ENCODE assay signal across 8 cellular contexts in the genomic region with DNA sequence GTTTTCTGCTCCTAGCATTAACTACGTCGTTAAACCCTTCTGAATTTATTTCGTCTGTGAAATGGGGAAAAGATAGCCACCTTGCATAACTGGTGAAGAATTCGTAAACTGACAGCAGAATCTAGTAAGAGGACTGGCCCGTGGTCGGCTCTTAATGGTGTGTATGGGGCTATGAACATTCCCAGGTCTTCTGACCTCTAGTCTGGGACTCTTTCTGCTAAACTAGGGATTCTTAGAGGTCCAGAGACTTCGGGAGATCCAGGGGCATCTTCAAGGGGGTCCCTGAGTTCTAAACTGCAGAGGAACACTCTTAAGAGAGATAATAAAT.
DNase-seq lines count a peak whose midpoint lies in the region; ATAC-seq and TF ChIP-seq lines count a peak whose summit lies in the region.

No MANE protein-coding gene starts in this region.

- POLR2A ChIA-PET in Caco-2 (lab: Charles Lee) (interaction anchor here (0.6 to 1.1 kb wide), 4 partner anchors 25 to 899 kb away, joined by 3 to 24 read pairs (median 4); no protein-coding TSS in a partner anchor), PC-3 (lab: Charles Lee; ENCODE audit: unreplicated experiment) (no interaction called here)

- no peaks in the 10 kb centered on the region for H3K27me3 ChIP-seq in Caco-2 (replicated peaks; ENCODE audit: control insufficient read depth, insufficient read depth, low read length)
- no peaks in the 10 kb centered on the region for H3K27me3 ChIP-seq in PC-3 (ENCODE audit: low read length)
- no peaks in the 10 kb centered on the region for H3K27me3 ChIP-seq in neuron (ENCODE audit: insufficient read depth, low read length)

- H3K9me3 ChIP-seq in Caco-2 (no peaks in the 10 kb centered on the region), PC-3 (ENCODE audit: low read length) (no peaks in the 10 kb centered on the region), neuron (ENCODE audit: low read length) (no peaks in the 10 kb centered on the region)

- H3K4me1 ChIP-seq in Caco-2 = peaks cover 28% of the 10 kb centered on the region
- peaks cover 23% of the 10 kb centered on the region for H3K4me1 ChIP-seq in PC-3 (ENCODE audit: insufficient read depth, low read length)
- peaks cover 6% of the 10 kb centered on the region for H3K4me1 ChIP-seq in neuron (ENCODE audit: insufficient read depth, low read length)

- no peaks in the 10 kb centered on the region for H4K20me1 ChIP-seq in PC-3 (ENCODE audit: low read length)

- H2AFZ ChIP-seq in PC-3 (ENCODE audit: low read length) (peak overlapping the region; percentile 87), neuron (ENCODE audit: low read depth, low read length) (peak overlapping the region; percentile 82)

- H3K9me3 Mint-ChIP-seq in Caco-2 (ENCODE audit: unreplicated experiment) = no peaks in the 10 kb centered on the region

- BruUV-seq in Caco-2 (replicated peaks; lab: Mats Ljungman, UMichigan) (TSS peak; percentile 84), PC-3 (replicated peaks; lab: Mats Ljungman, UMichigan) (TSS peak; percentile 95)

- H3K9ac ChIP-seq in PC-3 (ENCODE audit: low read length) = peak overlapping the region; percentile 91

- DNase-seq in Caco-2 = no peak
- DNase-seq in PC-3 = no peak
- no peak for DNase-seq in epithelial cell of esophagus (ENCODE audit: low read depth)
- DNase-seq in stimulated activated CD4-positive, alpha-beta T cell treated with anti-CD3 and anti-CD28 coated beads, Interleukin-4, amount 100 ng/mL, for 24 hours = no peak
- no peak for DNase-seq in occipital lobe (lab: John Stamatoyannopoulos, UW)
- DNase-seq in HUDEP-2 (lab: John Stamatoyannopoulos, UW; ENCODE audit: unreplicated experiment in 76 of 76) = no peak
- no peak for DNase-seq in inferior parietal cortex (ENCODE audit: extremely low spot score)

- no peaks in the 10 kb centered on the region for H3K27me3 Mint-ChIP-seq in Caco-2 (ENCODE audit: insufficient read depth, unreplicated experiment)

- H3K4me1 Mint-ChIP-seq in Caco-2 (ENCODE audit: low read depth, unreplicated experiment) = peaks cover 39% of the 10 kb centered on the region

- H3K4me2 ChIP-seq in PC-3 (ENCODE audit: low read length) = peak overlapping the region; percentile 95

- H3K36me3 ChIP-seq in Caco-2 (ENCODE audit: control insufficient read depth, insufficient read depth, low read length) (no peaks in the 10 kb centered on the region), PC-3 (ENCODE audit: low read depth, low read length) (no peaks in the 10 kb centered on the region), neuron (ENCODE audit: insufficient read depth, low read length) (no peaks in the 10 kb centered on the region)

- H3K27ac ChIP-seq in PC-3 (ENCODE audit: low read length) = peak overlapping the region; percentile 70

- CTCF ChIA-PET in Caco-2 (lab: Charles Lee) (no interaction called here), PC-3 (lab: Charles Lee) (no interaction called here)

- intact Hi-C loops in Caco-2 (cut with micrococcal nuclease; ENCODE audit: unreplicated experiment) = loop anchor here (1.0 to 10.0 kb wide), 7 partner anchors 88 to 293 kb away; no protein-coding TSS in a partner anchor
- intact Hi-C loops in PC-3 (cut with micrococcal nuclease) = loop anchor here (1.0 to 5.0 kb wide), 5 partner anchors 76 to 292 kb away; no protein-coding TSS in a partner anchor

- H3K36me3 Mint-ChIP-seq in Caco-2 (ENCODE audit: insufficient read depth, unreplicated experiment) = peaks cover 9% of the 10 kb centered on the region

- peak overlapping the region; percentile 83 for H3K4me3 Mint-ChIP-seq in Caco-2 (ENCODE audit: unreplicated experiment)

- peak overlapping the region; percentile 94 for H3K27ac Mint-ChIP-seq in Caco-2 (ENCODE audit: unreplicated experiment)

- peak overlapping the region; percentile 62 for H3K4me3 ChIP-seq in Caco-2 (ENCODE audit: low read depth, low read length)
- H3K4me3 ChIP-seq in PC-3 (ENCODE audit: low read length) = peak overlapping the region; percentile 75
- peak overlapping the region; percentile 67 for H3K4me3 ChIP-seq in epithelial cell of esophagus (ENCODE audit: low read length)
- H3K4me3 ChIP-seq in neuron (ENCODE audit: low read length) = peak overlapping the region; percentile 50

- no peaks in the 10 kb centered on the region for H3K79me2 ChIP-seq in PC-3 (ENCODE audit: low read length)

- peak; percentile 8 for ATAC-seq in PC-3

- no peaks in the 10 kb centered on the region for H3K9me2 ChIP-seq in PC-3 (replicated peaks; ENCODE audit: low read length)

- H3F3A ChIP-seq in PC-3 (ENCODE audit: low read length, unreplicated experiment) = no peaks in the 10 kb centered on the region

- TF ChIP-seq CTCF in Caco-2 (IDR thresholded peaks at IDR 0.05; ENCODE audit: insufficient read depth in 1 of 2, low read depth in 1 of 2, low read length in 1 of 2, severe bottlenecking in 1 of 2, unreplicated experiment in 1 of 2) (no peak), PC-3 (conservative IDR thresholded peaks at IDR 0.05; ENCODE audit: low read depth, low read length) (no peak), epithelial cell of esophagus (IDR thresholded peaks at IDR 0.05; ENCODE audit: insufficient read depth, low read depth, low read length, missing control alignments) (no peak)
